In genomic region chr14:91390165-91390778, GRCh38 we compare ENCODE assay signal across 13 cellular contexts. TPM values are rescaled to one million over a fixed set of nuclear protein-coding genes. Genes with fewer than 3 reads are reported as not detected.
DNase-seq lines count a peak whose midpoint lies in the region; ATAC-seq and TF ChIP-seq lines count a peak whose summit lies in the region.
"Had no signal": no experiment of that assay in that cellular context is flagged by ENCODE, and none has a peak within 500 bp of the region (broad histone marks: within the 10 kb centered on the region; RNA-seq: fewer than 3 reads in every experiment).

No MANE protein-coding gene starts in this region.

- peak overlapping the region; percentile 86 to 98 (median 92) for H3K27ac Mint-ChIP-seq in CD4-positive, alpha-beta memory T cell
- H3K27ac Mint-ChIP-seq in activated B cell treated with CpG ODN at 0.5 μM for 24 hours: peak overlapping the region; percentile 71
- peak overlapping the region; percentile 68 for H3K27ac Mint-ChIP-seq in memory B cell
- H3K27ac Mint-ChIP-seq: neural progenitor cell had no signal

- no peaks in the 10 kb centered on the region for H3K9me3 Mint-ChIP-seq in CD4-positive, alpha-beta memory T cell
- H3K9me3 Mint-ChIP-seq in activated B cell treated with CpG ODN at 0.5 μM for 24 hours: no peaks in the 10 kb centered on the region
- no peaks in the 10 kb centered on the region for H3K9me3 Mint-ChIP-seq in memory B cell

- H3K27ac ChIP-seq in CD4-positive, alpha-beta memory T cell (ENCODE audit: low read depth, low read length): peak overlapping the region; percentile 50
- peak overlapping the region; percentile 40 for H3K27ac ChIP-seq in KOPT-K1 (ENCODE audit: low read depth, low read length, poor library complexity, severe bottlenecking)
- H3K27ac ChIP-seq: neural progenitor cell, sigmoid colon had no signal

- peaks cover 100% of the 10 kb centered on the region for H3K4me1 ChIP-seq in CD4-positive, alpha-beta memory T cell (ENCODE audit: insufficient read depth, low read length)

- POLR2A ChIA-PET in CD4-positive, alpha-beta memory T cell (lab: Charles Lee; ENCODE audit: partially characterized antibody): interaction anchor here (0.7 to 22.5 kb wide), 4 partner anchors 8 to 26 kb away, joined by 3 to 520 read pairs (median 10); partner anchors contain the start of gene CCDC88C
- POLR2A ChIA-PET in activated B cell treated with CpG ODN at 0.5 μM for 24 hours (lab: Charles Lee): interaction anchor here (0.9 to 2.9 kb wide), 2 partner anchors 17 to 28 kb away, joined by 3 to 12 read pairs; partner anchors contain the start of gene CCDC88C

- intact Hi-C loops in CD4-positive, alpha-beta memory T cell (cut with micrococcal nuclease): no loop called here
- intact Hi-C loops in activated B cell treated with CpG ODN at 0.5 μM for 24 hours (cut with micrococcal nuclease): no loop called here

- H3K9me3 ChIP-seq in CD4-positive, alpha-beta memory T cell (ENCODE audit: control insufficient read depth in 1 of 2, low read length in 2 of 2): no peaks in the 10 kb centered on the region
- no peaks in the 10 kb centered on the region for H3K9me3 ChIP-seq in KOPT-K1 (ENCODE audit: insufficient read depth, low read length, poor library complexity, severe bottlenecking)
- H3K9me3 ChIP-seq: sigmoid colon had no signal

- H3K36me3 ChIP-seq in CD4-positive, alpha-beta memory T cell (ENCODE audit: insufficient read depth, low read length): peaks cover 13% of the 10 kb centered on the region
- H3K36me3 ChIP-seq in KOPT-K1 (ENCODE audit: insufficient read depth, low read length): peaks cover 26% of the 10 kb centered on the region
- H3K36me3 ChIP-seq: neural progenitor cell, sigmoid colon had no signal

- peak overlapping the region; percentile 44 to 87 (median 66) for H3K4me3 Mint-ChIP-seq in CD4-positive, alpha-beta memory T cell
- H3K4me3 Mint-ChIP-seq in activated B cell treated with CpG ODN at 0.5 μM for 24 hours (no peak overlapping the region), memory B cell (no peak overlapping the region)
- H3K4me3 Mint-ChIP-seq: neural progenitor cell had no signal

- no peaks in the 10 kb centered on the region for H3K27me3 Mint-ChIP-seq in CD4-positive, alpha-beta memory T cell
- no peaks in the 10 kb centered on the region for H3K27me3 Mint-ChIP-seq in activated B cell treated with CpG ODN at 0.5 μM for 24 hours
- H3K27me3 Mint-ChIP-seq in memory B cell: no peaks in the 10 kb centered on the region

- DNase-seq in CD4-positive, alpha-beta memory T cell: peak in 1 of 5 donors; percentile 57
- DNase-seq in activated B cell treated with CpG ODN at 0.5 μM for 24 hours: no peak
- DNase-seq in memory B cell (ENCODE audit: low spot score in 2 of 2): no peak
- DNase-seq in NCI-H2107 (lab: John Stamatoyannopoulos, UW): no peak
- DNase-seq in activated effector memory CD4-positive, alpha-beta T cell treated with anti-CD3 and anti-CD28 coated beads, Interleukin-2, amount 50 U/mL, for 16 hours: no peak
- DNase-seq in GM10266 (ENCODE audit: extremely low spot score): no peak
- DNase-seq in HPDE6-E6E7 (ENCODE audit: extremely low spot score): no peak
- DNase-seq: COR-L47, erythroblast, Karpas-422, sigmoid colon had no signal

- no peak overlapping the region for H3K4me3 ChIP-seq in CD4-positive, alpha-beta memory T cell (ENCODE audit: low read length in 2 of 2)
- H3K4me3 ChIP-seq: neural progenitor cell, sigmoid colon had no signal

- H3K27me3 ChIP-seq in CD4-positive, alpha-beta memory T cell (ENCODE audit: insufficient read depth, low read length): no peaks in the 10 kb centered on the region
- H3K27me3 ChIP-seq: neural progenitor cell, sigmoid colon had no signal

- H3K36me3 Mint-ChIP-seq in CD4-positive, alpha-beta memory T cell: peaks cover 18 to 41% of the 10 kb centered on the region in 2 donors
- H3K36me3 Mint-ChIP-seq in activated B cell treated with CpG ODN at 0.5 μM for 24 hours (ENCODE audit: low read depth) (peaks cover 25% of the 10 kb centered on the region), memory B cell (peaks cover 6% of the 10 kb centered on the region)

- TF ChIP-seq CTCF in activated B cell treated with CpG ODN at 0.5 μM for 24 hours (IDR thresholded peaks at IDR 0.05) (no peak), GM10266 (IDR thresholded peaks at IDR 0.05; ENCODE audit: control insufficient read depth, insufficient read depth, low read depth, missing control alignments) (no peak)

- no peak for ATAC-seq in activated B cell treated with CpG ODN at 0.5 μM for 24 hours (ENCODE audit: low read depth)
- no peak for ATAC-seq in memory B cell (ENCODE audit: low read depth)

- CTCF ChIA-PET in CD4-positive, alpha-beta memory T cell (lab: Charles Lee; ENCODE audit: partially characterized antibody): no interaction called here
- CTCF ChIA-PET in activated B cell treated with CpG ODN at 0.5 μM for 24 hours (lab: Charles Lee): no interaction called here

- H3K4me1 Mint-ChIP-seq in CD4-positive, alpha-beta memory T cell: peaks cover 70 to 97% (median 86%) of the 10 kb centered on the region in 4 donors
- H3K4me1 Mint-ChIP-seq in activated B cell treated with CpG ODN at 0.5 μM for 24 hours (peaks cover 81% of the 10 kb centered on the region), memory B cell (peaks cover 52% of the 10 kb centered on the region)

RNA-seq across cellular contexts. Expression of gene CCDC88C, which starts 27.3 kb away (rescaled TPM):
- 100 to 1,000 TPM; 272 to 293 TPM for total RNA-seq in CD4-positive, alpha-beta memory T cell
- 10 to 100 TPM; 17.1 to 51.1 TPM for polyA plus RNA-seq in CD4-positive, alpha-beta memory T cell
- total RNA-seq in activated B cell treated with CpG ODN at 0.5 μM for 24 hours: 153 and 164 TPM in 2 replicates

Comparison
In these comparisons a context has a peak if more than half of its experiments do, and no peak if none do; other contexts are left out.
1. H3K4me3 Mint-ChIP-seq: peak in CD4-positive, alpha-beta memory T cell (8 of 8); none in activated B cell treated with CpG ODN at 0.5 μM for 24 hours (single experiment) and memory B cell (single experiment).
2. Peak in every context shown above with its lines, with median percentiles within 50 percentile points of each other: H3K27ac Mint-ChIP-seq.